In the genomic region with DNA sequence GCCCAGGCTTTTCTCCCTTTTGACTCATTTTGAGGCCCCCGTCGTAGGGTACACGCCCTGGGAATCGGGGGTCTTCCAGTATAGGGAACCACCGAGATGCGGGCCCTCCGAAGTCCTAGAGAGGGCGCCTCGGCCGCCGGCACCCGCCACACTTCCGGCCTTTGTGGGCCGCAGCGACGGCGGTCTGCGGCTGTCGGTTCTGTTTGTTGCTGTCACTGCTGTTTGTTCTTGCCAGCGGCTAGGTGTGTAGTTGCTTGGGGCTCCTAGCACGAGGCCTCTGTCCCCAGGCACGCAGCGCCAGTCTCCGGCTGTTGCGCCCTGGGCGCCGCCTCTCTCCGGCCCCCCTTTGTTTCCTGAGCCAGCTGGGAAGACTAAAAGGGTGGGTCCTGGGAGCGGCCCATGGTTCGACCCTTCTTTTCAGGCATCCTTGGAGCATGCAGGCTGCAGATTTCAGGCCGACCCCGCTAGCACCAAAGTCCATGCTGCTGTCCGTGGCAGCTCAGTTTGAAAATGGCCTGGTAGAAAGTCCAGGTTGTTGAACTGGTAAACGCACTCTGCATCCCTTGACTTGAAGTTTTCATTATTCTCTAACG, we compare ENCODE assay signal across 8 cellular contexts. TPM values are rescaled to one million over a fixed set of nuclear protein-coding genes. Genes with fewer than 3 reads are reported as not detected.
DNase-seq lines count a peak whose midpoint lies in the region; ATAC-seq, FAIRE-seq and TF ChIP-seq lines count a peak whose summit lies in the region.

No MANE protein-coding gene starts in this region.

- H3K4me1 ChIP-seq in liver (ENCODE audit: control insufficient read depth in 4 of 4, insufficient read depth in 4 of 4, low read length in 3 of 4) = peaks cover 18 to 63% (median 44%) of the 10 kb centered on the region in 4 donors

- TF ChIP-seq RAD21 in liver (IDR thresholded peaks at IDR 0.05) = peak in 1 of 2 donors; percentile 52

- H3K36me3 ChIP-seq in BJ (ENCODE audit: control insufficient read depth, insufficient read depth, low read length) = no peaks in the 10 kb centered on the region
- H3K36me3 ChIP-seq in liver (ENCODE audit: control insufficient read depth in 4 of 4, insufficient read depth in 3 of 4, low read depth in 1 of 4, low read length in 3 of 4) = no peaks in the 10 kb centered on the region

- POLR2A ChIA-PET in BJ (lab: Charles Lee) = no interaction called here

- WGBS in liver = 4% methylated on average over 35 of the region's 35 CpGs

- peak; percentile 24; the same call in 1 of the 2 replicates for TF ChIP-seq CTCF in BJ (IDR thresholded peaks at IDR 0.05; ENCODE audit: insufficient read depth, low read depth, low read length)
- TF ChIP-seq CTCF in liver (IDR thresholded peaks at IDR 0.05; ENCODE audit: low read depth, low read length, missing input control) = no peak

- CTCF ChIA-PET in BJ (lab: Yijun Ruan, JAX) = interaction anchor here (0.9 to 1.8 kb wide), 4 partner anchors 8 to 134 kb away, joined by 3 to 6 read pairs (median 3); no protein-coding TSS in a partner anchor

- H3K9me3 ChIP-seq in liver (ENCODE audit: control insufficient read depth in 4 of 4, low read length in 3 of 4) = no peaks in the 10 kb centered on the region

- no peak for DNase-seq in BJ (ENCODE audit: low read depth)
- DNase-seq in activated CD4-positive, CD25-positive, alpha-beta regulatory T cell treated with anti-CD3 and anti-CD28 coated beads, Interleukin-2, amount 50 U/mL, for 72 hours = peak; percentile 64
- peak; percentile 37 for DNase-seq in cerebellar cortex (ENCODE audit: low spot score)
- DNase-seq in stimulated activated CD8-positive, alpha-beta memory T cell treated with anti-CD3 and anti-CD28 coated beads, Interleukin-15, amount 100 ng/mL, for 24 hours (ENCODE audit: low read depth) = peak; percentile 40
- DNase-seq in RCC 7860 (ENCODE audit: low spot score) = no peak

- H3K4me3 ChIP-seq in BJ (ENCODE audit: low read depth, low read length) (peak overlapping the region; percentile 14; the same call in 1 of the 2 replicates), liver (ENCODE audit: low read depth in 1 of 3, low read length in 3 of 3) (peak overlapping the region; percentile 33 to 45 (median 41))

- H3K9ac ChIP-seq in liver (ENCODE audit: low read depth in 1 of 2, low read length in 2 of 2) = peak overlapping the region; percentile 72

- FAIRE-seq in RCC 7860 (lab: Jason Lieb, UNC) = no peak

- H3K27me3 ChIP-seq in BJ (ENCODE audit: control insufficient read depth, insufficient read depth, low read length) = no peaks in the 10 kb centered on the region
- no peaks in the 10 kb centered on the region for H3K27me3 ChIP-seq in liver (ENCODE audit: control insufficient read depth in 4 of 4, insufficient read depth in 4 of 4, low read length in 3 of 4)

- ATAC-seq in HG02610 (IDR thresholded peaks at IDR 0.05; ENCODE audit: unreplicated experiment) (peak; percentile 62), GM18870 (IDR thresholded peaks at IDR 0.05; ENCODE audit: unreplicated experiment) (no peak)

- peak overlapping the region; percentile 95 to 96 for H3K27ac ChIP-seq in liver (ENCODE audit: low read depth in 1 of 2, low read length in 2 of 2)

TF ChIP-seq in liver, 16 proteins besides CTCF, POLR2A, EP300 and RAD21:
- TF ChIP-seq EGR1 (IDR thresholded peaks at IDR 0.05; ENCODE audit: low read depth in 2 of 2) (no peak), RXRA (IDR thresholded peaks at IDR 0.05) (peak; percentile 56 to 71), GABPA (IDR thresholded peaks at IDR 0.05 in 1 of 2, conservative IDR thresholded peaks at IDR 0.05 in 1 of 2) (peak; percentile 48 to 70), JUND (IDR thresholded peaks at IDR 0.05) (no peak), TAF1 (conservative IDR thresholded peaks at IDR 0.05) (peak; percentile 78), FOXA1 (IDR thresholded peaks at IDR 0.05) (no peak), SP1 (IDR thresholded peaks at IDR 0.05) (peak; percentile 77), HNF4A (conservative IDR thresholded peaks at IDR 0.05) (peak; percentile 61 to 87), HNF4G (IDR thresholded peaks at IDR 0.05) (peak; percentile 58), FOXA2 (IDR thresholded peaks at IDR 0.05) (no peak), NR2F2 (IDR thresholded peaks at IDR 0.05) (no peak), YY1 (IDR thresholded peaks at IDR 0.05) (peak; percentile 56)
- TF ChIP-seq, protein P1, sequence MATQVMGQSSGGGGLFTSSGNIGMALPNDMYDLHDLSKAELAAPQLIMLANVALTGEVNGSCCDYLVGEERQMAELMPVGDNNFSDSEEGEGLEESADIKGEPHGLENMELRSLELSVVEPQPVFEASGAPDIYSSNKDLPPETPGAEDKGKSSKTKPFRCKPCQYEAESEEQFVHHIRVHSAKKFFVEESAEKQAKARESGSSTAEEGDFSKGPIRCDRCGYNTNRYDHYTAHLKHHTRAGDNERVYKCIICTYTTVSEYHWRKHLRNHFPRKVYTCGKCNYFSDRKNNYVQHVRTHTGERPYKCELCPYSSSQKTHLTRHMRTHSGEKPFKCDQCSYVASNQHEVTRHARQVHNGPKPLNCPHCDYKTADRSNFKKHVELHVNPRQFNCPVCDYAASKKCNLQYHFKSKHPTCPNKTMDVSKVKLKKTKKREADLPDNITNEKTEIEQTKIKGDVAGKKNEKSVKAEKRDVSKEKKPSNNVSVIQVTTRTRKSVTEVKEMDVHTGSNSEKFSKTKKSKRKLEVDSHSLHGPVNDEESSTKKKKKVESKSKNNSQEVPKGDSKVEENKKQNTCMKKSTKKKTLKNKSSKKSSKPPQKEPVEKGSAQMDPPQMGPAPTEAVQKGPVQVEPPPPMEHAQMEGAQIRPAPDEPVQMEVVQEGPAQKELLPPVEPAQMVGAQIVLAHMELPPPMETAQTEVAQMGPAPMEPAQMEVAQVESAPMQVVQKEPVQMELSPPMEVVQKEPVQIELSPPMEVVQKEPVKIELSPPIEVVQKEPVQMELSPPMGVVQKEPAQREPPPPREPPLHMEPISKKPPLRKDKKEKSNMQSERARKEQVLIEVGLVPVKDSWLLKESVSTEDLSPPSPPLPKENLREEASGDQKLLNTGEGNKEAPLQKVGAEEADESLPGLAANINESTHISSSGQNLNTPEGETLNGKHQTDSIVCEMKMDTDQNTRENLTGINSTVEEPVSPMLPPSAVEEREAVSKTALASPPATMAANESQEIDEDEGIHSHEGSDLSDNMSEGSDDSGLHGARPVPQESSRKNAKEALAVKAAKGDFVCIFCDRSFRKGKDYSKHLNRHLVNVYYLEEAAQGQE (IDR thresholded peaks at IDR 0.05) = no peak
- TF ChIP-seq, protein P2, sequence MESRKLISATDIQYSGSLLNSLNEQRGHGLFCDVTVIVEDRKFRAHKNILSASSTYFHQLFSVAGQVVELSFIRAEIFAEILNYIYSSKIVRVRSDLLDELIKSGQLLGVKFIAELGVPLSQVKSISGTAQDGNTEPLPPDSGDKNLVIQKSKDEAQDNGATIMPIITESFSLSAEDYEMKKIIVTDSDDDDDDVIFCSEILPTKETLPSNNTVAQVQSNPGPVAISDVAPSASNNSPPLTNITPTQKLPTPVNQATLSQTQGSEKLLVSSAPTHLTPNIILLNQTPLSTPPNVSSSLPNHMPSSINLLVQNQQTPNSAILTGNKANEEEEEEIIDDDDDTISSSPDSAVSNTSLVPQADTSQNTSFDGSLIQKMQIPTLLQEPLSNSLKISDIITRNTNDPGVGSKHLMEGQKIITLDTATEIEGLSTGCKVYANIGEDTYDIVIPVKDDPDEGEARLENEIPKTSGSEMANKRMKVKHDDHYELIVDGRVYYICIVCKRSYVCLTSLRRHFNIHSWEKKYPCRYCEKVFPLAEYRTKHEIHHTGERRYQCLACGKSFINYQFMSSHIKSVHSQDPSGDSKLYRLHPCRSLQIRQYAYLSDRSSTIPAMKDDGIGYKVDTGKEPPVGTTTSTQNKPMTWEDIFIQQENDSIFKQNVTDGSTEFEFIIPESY (IDR thresholded peaks at IDR 0.05) = peak; percentile 36
- TF ChIP-seq, protein P3, sequence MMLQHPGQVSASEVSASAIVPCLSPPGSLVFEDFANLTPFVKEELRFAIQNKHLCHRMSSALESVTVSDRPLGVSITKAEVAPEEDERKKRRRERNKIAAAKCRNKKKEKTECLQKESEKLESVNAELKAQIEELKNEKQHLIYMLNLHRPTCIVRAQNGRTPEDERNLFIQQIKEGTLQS (IDR thresholded peaks at IDR 0.05) = no peak
- TF ChIP-seq, protein P4, sequence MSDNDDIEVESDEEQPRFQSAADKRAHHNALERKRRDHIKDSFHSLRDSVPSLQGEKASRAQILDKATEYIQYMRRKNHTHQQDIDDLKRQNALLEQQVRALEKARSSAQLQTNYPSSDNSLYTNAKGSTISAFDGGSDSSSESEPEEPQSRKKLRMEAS (IDR thresholded peaks at IDR 0.05) = no peak

RNA-seq across cellular contexts. Expression of a gene that starts 17.8 kb away (rescaled TPM):
- 24.5 and 25.8 TPM in 2 replicates for polyA plus RNA-seq in BJ (2011; rRNA removed)
- 50.9 and 71.8 TPM in 2 replicates for polyA minus RNA-seq in BJ (2011; rRNA and poly(A)+ RNA removed)
- total RNA-seq in liver = 100 to 1,000 TPM in 1 of 2 donors, 10 to 100 TPM in 1; 20.5 to 117 TPM
- polyA plus RNA-seq in liver = 10 to 100 TPM; 11.8 to 39.7 TPM

RNA-seq across cellular contexts. Expression of a gene that starts 21.8 kb away (rescaled TPM):
- not detected in 2 replicates for polyA plus RNA-seq in BJ (2011; rRNA removed)
- not detected in 2 replicates for polyA minus RNA-seq in BJ (2011; rRNA and poly(A)+ RNA removed)
- total RNA-seq in liver = 100 to 1,000 TPM in 1 of 2 donors, 10 to 100 TPM in 1; 99.5 to 952 TPM
- 1,000 to 10,000 TPM; 1,348 to 2,721 TPM for polyA plus RNA-seq in liver

RNA-seq across cellular contexts. Expression of a gene that starts 51.9 kb away (rescaled TPM):
- polyA plus RNA-seq in BJ (2011; rRNA removed) = 10.3 and 10.6 TPM in 2 replicates
- 6.7 and 8.0 TPM in 2 replicates for polyA minus RNA-seq in BJ (2011; rRNA and poly(A)+ RNA removed)
- total RNA-seq in liver = 1 to 10 TPM; 8.5 to 8.6 TPM
- 1 to 10 TPM; 4.6 to 5.3 TPM for polyA plus RNA-seq in liver

Comparison
In these comparisons a context has a peak if more than half of its experiments do, and no peak if none do; other contexts are left out.
1. DNase-seq: peak in activated CD4-positive, CD25-positive, alpha-beta regulatory T cell treated with anti-CD3 and anti-CD28 coated beads, Interleukin-2, amount 50 U/mL, for 72 hours (single experiment), cerebellar cortex (single experiment) and stimulated activated CD8-positive, alpha-beta memory T cell treated with anti-CD3 and anti-CD28 coated beads, Interleukin-15, amount 100 ng/mL, for 24 hours (single experiment); none in BJ (single experiment) and RCC 7860 (single experiment).
2. RNA of a gene that starts 21.8 kb away (polyA plus RNA-seq): 1,348 to 2,721 TPM in liver; not detected in BJ; every median in the first group is over 1,000 times any median in the second.